Comparison of ENCODE assay signal across 15 cellular contexts in genomic region chr4:8506006-8506372, GRCh38.
DNase-seq lines count a peak whose midpoint lies in the region; ATAC-seq and TF ChIP-seq lines count a peak whose summit lies in the region.
"Had no signal": no experiment of that assay in that cellular context is flagged by ENCODE, and none has a peak within 500 bp of the region (broad histone marks: within the 10 kb centered on the region; RNA-seq: fewer than 3 reads in every experiment).

No MANE protein-coding gene starts in this region.

- H3K9me3 ChIP-seq in right atrium auricular region (no peaks in the 10 kb centered on the region), skeletal muscle satellite cell (replicated peaks; ENCODE audit: low read length) (no peaks in the 10 kb centered on the region), MM.1S (replicated peaks; ENCODE audit: insufficient read depth, low read length) (no peaks in the 10 kb centered on the region)

- no peaks in the 10 kb centered on the region for H3K36me3 ChIP-seq in right atrium auricular region
- H3K36me3 ChIP-seq in skeletal muscle satellite cell (ENCODE audit: insufficient read depth, low read length): no peaks in the 10 kb centered on the region
- H3K36me3 ChIP-seq in MM.1S (replicated peaks; ENCODE audit: insufficient read depth, low read length): no peaks in the 10 kb centered on the region
- H3K36me3 ChIP-seq: cardiac muscle cell had no signal

- no peaks in the 10 kb centered on the region for H3K9me2 ChIP-seq in MM.1S (replicated peaks; ENCODE audit: insufficient read depth, low read length)

- TF ChIP-seq CTCF in right atrium auricular region (IDR thresholded peaks at IDR 0.05) (no peak), MM.1S (IDR thresholded peaks at IDR 0.05; ENCODE audit: low read length) (no peak)

- intact Hi-C loops in left cardiac atrium (cut with DNase I): no loop called here

- H3K79me2 ChIP-seq in MM.1S (ENCODE audit: low read length): no peaks in the 10 kb centered on the region

- H3K4me1 ChIP-seq in right atrium auricular region (peaks cover 0 to 54% of the 10 kb centered on the region in 2 donors), skeletal muscle satellite cell (ENCODE audit: control insufficient read depth, insufficient read depth, low read length) (peaks cover 23% of the 10 kb centered on the region), MM.1S (ENCODE audit: low read length) (no peaks in the 10 kb centered on the region)

- H3F3A ChIP-seq in MM.1S (ENCODE audit: insufficient read depth, low read length): no peaks in the 10 kb centered on the region

- H3K4me2 ChIP-seq in skeletal muscle satellite cell (ENCODE audit: low read length) (no peak overlapping the region), MM.1S (ENCODE audit: low read depth, low read length) (no peak overlapping the region)

- H3K27ac ChIP-seq in right atrium auricular region (peak overlapping the region; percentile 70 to 75), MM.1S (ENCODE audit: low read length) (no peak overlapping the region)
- H3K27ac ChIP-seq: cardiac muscle cell had no signal

- no peak overlapping the region for H2AFZ ChIP-seq in MM.1S (ENCODE audit: low read length)

- no peak for DNase-seq in right atrium auricular region (ENCODE audit: low spot score)
- DNase-seq in left cardiac atrium: no peak
- DNase-seq in islet precursor cell: peak; percentile 50
- no peak for DNase-seq in AML-193 (lab: John Stamatoyannopoulos, UW)
- DNase-seq in MM.1S: no peak
- no peak for DNase-seq in NAMALWA (ENCODE audit: low spot score)
- DNase-seq: activated naive CD4-positive, alpha-beta T cell treated with Interleukin-2 at 50 U/mL for 16 hours; DMS79 treated with DMSO at 0.1 percent for 48 hours; NCI-H1694; NCI-H446 treated with DMSO at 0.1 percent for 48 hours had no signal

- peak overlapping the region; percentile 65 for H3K9ac ChIP-seq in skeletal muscle satellite cell (ENCODE audit: low read depth, low read length)
- H3K9ac ChIP-seq in MM.1S (ENCODE audit: low read length): no peak overlapping the region

- no peaks in the 10 kb centered on the region for H4K20me1 ChIP-seq in MM.1S (ENCODE audit: insufficient read depth, low read length)

- ATAC-seq in left cardiac atrium (no peak), HG03460 (IDR thresholded peaks at IDR 0.05; ENCODE audit: unreplicated experiment) (no peak)
- ATAC-seq: activated CD4-positive, CD25-positive, alpha-beta regulatory T cell treated with anti-CD3 and anti-CD28 coated beads, Interleukin-2, amount 50 U/mL, for 24 hours had no signal

- H3K4me3 ChIP-seq in right atrium auricular region: no peak overlapping the region
- H3K4me3 ChIP-seq in skeletal muscle satellite cell (ENCODE audit: low read length): no peak overlapping the region
- H3K4me3 ChIP-seq in MM.1S (ENCODE audit: low read length): no peak overlapping the region
- H3K4me3 ChIP-seq: cardiac muscle cell, lung had no signal

- H3K27me3 ChIP-seq in right atrium auricular region (no peaks in the 10 kb centered on the region), skeletal muscle satellite cell (ENCODE audit: control insufficient read depth, insufficient read depth, low read length) (peaks cover 48% of the 10 kb centered on the region), MM.1S (replicated peaks; ENCODE audit: insufficient read depth, low read length) (peaks cover 87% of the 10 kb centered on the region)
- H3K27me3 ChIP-seq: cardiac muscle cell had no signal
